16 cellular contexts compared by ENCODE assay signal in the genomic region with DNA sequence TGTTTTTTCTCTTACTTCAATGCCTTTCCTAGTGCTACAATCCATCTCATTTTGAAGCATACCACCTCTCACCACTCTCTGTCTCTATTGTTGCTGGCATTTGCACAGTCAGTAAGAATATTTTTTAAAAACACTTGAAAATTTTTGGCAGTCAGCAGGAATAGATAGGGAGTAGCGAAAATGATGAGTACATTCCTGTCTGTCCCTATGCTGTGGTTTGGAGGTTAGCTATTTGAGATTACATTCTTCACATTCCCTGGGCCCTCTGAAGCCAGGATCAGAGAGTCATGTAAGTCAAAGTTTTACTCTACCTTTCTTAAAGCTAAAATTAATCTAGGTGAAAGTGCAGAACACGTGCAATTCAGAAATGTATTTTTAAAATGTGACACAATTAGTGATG. TPM values are rescaled to one million over a fixed set of nuclear protein-coding genes. Genes with fewer than 3 reads are reported as not detected.
DNase-seq lines count a peak whose midpoint lies in the region; ATAC-seq and TF ChIP-seq lines count a peak whose summit lies in the region.
"Had no signal": no experiment of that assay in that cellular context is flagged by ENCODE, and none has a peak within 500 bp of the region (broad histone marks: within the 10 kb centered on the region; RNA-seq: fewer than 3 reads in every experiment).

No MANE protein-coding gene starts in this region.

- H3K4me1 Mint-ChIP-seq in neural progenitor cell = peaks cover 17% of the 10 kb centered on the region
- H3K4me1 Mint-ChIP-seq: CD8-positive, alpha-beta memory T cell; stimulated activated effector memory CD8-positive, alpha-beta T cell treated with anti-CD3 and anti-CD28 coated beads, Interleukin-12 subunit alpha, Interleukin-12 subunit beta, amount 100 ng/mL, for 72 hours had no signal

- no peak overlapping the region for H3K4me3 Mint-ChIP-seq in neural progenitor cell
- H3K4me3 Mint-ChIP-seq: activated CD8-positive, alpha-beta T cell treated with anti-CD3 and anti-CD28 coated beads for 36 hours; CD8-positive, alpha-beta memory T cell; stimulated activated effector memory CD8-positive, alpha-beta T cell treated with anti-CD3 and anti-CD28 coated beads, Interleukin-12 subunit alpha, Interleukin-12 subunit beta, amount 100 ng/mL, for 72 hours had no signal

- H3K79me2 ChIP-seq in fibroblast of lung (ENCODE audit: control insufficient read depth, insufficient read depth, low read length) (no peaks in the 10 kb centered on the region), neural progenitor cell (ENCODE audit: low read depth) (no peaks in the 10 kb centered on the region)

- no peak overlapping the region for H3K27ac Mint-ChIP-seq in neural progenitor cell
- H3K27ac Mint-ChIP-seq: activated CD8-positive, alpha-beta T cell treated with anti-CD3 and anti-CD28 coated beads for 36 hours; CD8-positive, alpha-beta memory T cell; stimulated activated effector memory CD8-positive, alpha-beta T cell treated with anti-CD3 and anti-CD28 coated beads, Interleukin-12 subunit alpha, Interleukin-12 subunit beta, amount 100 ng/mL, for 72 hours had no signal

- no peaks in the 10 kb centered on the region for H4K20me1 ChIP-seq in fibroblast of lung (ENCODE audit: control insufficient read depth, extremely low read depth, insufficient read depth, low read length)
- H4K20me1 ChIP-seq in neural progenitor cell (ENCODE audit: low read depth) = no peaks in the 10 kb centered on the region

- no peak overlapping the region for H3K4me3 ChIP-seq in fibroblast of lung (replicated peaks in 1 of 4; ENCODE audit: control extremely low read depth in 1 of 4, insufficient read depth in 1 of 4, low read depth in 3 of 4, low read length in 4 of 4)
- no peak overlapping the region for H3K4me3 ChIP-seq in neural progenitor cell
- H3K4me3 ChIP-seq: K562, pancreas had no signal

- peaks cover 9% of the 10 kb centered on the region for H3F3A ChIP-seq in neural progenitor cell (ENCODE audit: low read depth)

- H3K4me1 ChIP-seq in fibroblast of lung (ENCODE audit: control insufficient read depth, extremely low read depth, insufficient read depth, low read length) (no peaks in the 10 kb centered on the region), neural progenitor cell (peaks cover 26% of the 10 kb centered on the region)
- H3K4me1 ChIP-seq: pancreas had no signal

- H2AFZ ChIP-seq in fibroblast of lung (ENCODE audit: low read length) = no peak overlapping the region
- peak overlapping the region; percentile 63 for H2AFZ ChIP-seq in neural progenitor cell (replicated peaks)

- H3K9me3 Mint-ChIP-seq in neural progenitor cell = no peaks in the 10 kb centered on the region
- H3K9me3 Mint-ChIP-seq: activated CD8-positive, alpha-beta T cell treated with anti-CD3 and anti-CD28 coated beads for 36 hours had no signal

- no peaks in the 10 kb centered on the region for H3K27me3 Mint-ChIP-seq in neural progenitor cell (ENCODE audit: insufficient read depth, low read depth)
- H3K27me3 Mint-ChIP-seq: activated CD8-positive, alpha-beta T cell treated with anti-CD3 and anti-CD28 coated beads for 36 hours had no signal

- DNase-seq in Daoy (ENCODE audit: low read depth) (peak; percentile 15), LHCN-M2 (ENCODE audit: low read depth) (peak; percentile 67), fibroblast of lung (ENCODE audit: low read depth in 2 of 2) (peak in 1 of 2 donors; percentile 78), neural progenitor cell (ENCODE audit: low spot score) (peak; percentile 50)
- DNase-seq in activated CD4-positive, CD25-positive, alpha-beta regulatory T cell (lab: John Stamatoyannopoulos, UW) = no peak
- DNase-seq in stimulated activated CD4-positive, alpha-beta T cell treated with anti-CD3 and anti-CD28 coated beads, Interleukin-4, amount 100 ng/mL, for 4 hours = no peak
- DNase-seq: activated CD8-positive, alpha-beta T cell treated with anti-CD3 and anti-CD28 coated beads for 36 hours; activated naive CD4-positive, alpha-beta T cell treated with Interleukin-2 at 50 U/mL for 16 hours; CD8-positive, alpha-beta memory T cell; GOT3; pancreas; stimulated activated CD4-positive, alpha-beta T cell treated with anti-CD3 and anti-CD28 coated beads, Interleukin-1b, Interleukin-23, amount 100 ng/mL, for 48 hours had no signal

- no peaks in the 10 kb centered on the region for H3K9me3 ChIP-seq in fibroblast of lung (ENCODE audit: control insufficient read depth, insufficient read depth, low read depth, low read length)
- H3K9me3 ChIP-seq in neural progenitor cell (ENCODE audit: low read depth) = no peaks in the 10 kb centered on the region
- H3K9me3 ChIP-seq: pancreas had no signal

- H3K27ac ChIP-seq in fibroblast of lung (ENCODE audit: insufficient read depth, low read length) (no peak overlapping the region), neural progenitor cell (no peak overlapping the region)
- H3K27ac ChIP-seq: pancreas had no signal

- no peaks in the 10 kb centered on the region for H3K36me3 ChIP-seq in fibroblast of lung (ENCODE audit: control insufficient read depth, insufficient read depth, low read length)
- no peaks in the 10 kb centered on the region for H3K36me3 ChIP-seq in neural progenitor cell
- H3K36me3 ChIP-seq: pancreas had no signal

- H3K27me3 ChIP-seq in fibroblast of lung (ENCODE audit: control insufficient read depth, insufficient read depth, low read length) (no peaks in the 10 kb centered on the region), neural progenitor cell (no peaks in the 10 kb centered on the region)
- H3K27me3 ChIP-seq: pancreas had no signal

- no peak overlapping the region for H3K9ac ChIP-seq in fibroblast of lung (ENCODE audit: insufficient read depth, low read length)
- H3K9ac ChIP-seq in neural progenitor cell = no peak overlapping the region

- H3K4me2 ChIP-seq in fibroblast of lung (ENCODE audit: extremely low read depth, insufficient read depth, low read length) = peak overlapping the region; percentile 51
- peak overlapping the region; percentile 19 for H3K4me2 ChIP-seq in neural progenitor cell

- TF ChIP-seq CTCF in fibroblast of lung (conservative IDR thresholded peaks at IDR 0.05 in 1 of 2, IDR thresholded peaks at IDR 0.05 in 1 of 2; ENCODE audit: low read depth in 1 of 2, low read length in 2 of 2) = no peak
- no peak for TF ChIP-seq CTCF in neural progenitor cell (IDR thresholded peaks at IDR 0.05)

- no peaks in the 10 kb centered on the region for H3K36me3 Mint-ChIP-seq in neural progenitor cell
- H3K36me3 Mint-ChIP-seq: CD8-positive, alpha-beta memory T cell; stimulated activated effector memory CD8-positive, alpha-beta T cell treated with anti-CD3 and anti-CD28 coated beads, Interleukin-12 subunit alpha, Interleukin-12 subunit beta, amount 100 ng/mL, for 72 hours had no signal

- ATAC-seq in GM18909 (IDR thresholded peaks at IDR 0.05; ENCODE audit: poor library complexity, unreplicated experiment) = no peak
- no peak for ATAC-seq in HG02571 (IDR thresholded peaks at IDR 0.05; ENCODE audit: unreplicated experiment)
- ATAC-seq: activated CD8-positive, alpha-beta T cell treated with anti-CD3 and anti-CD28 coated beads for 36 hours; K562; pancreas; stimulated activated effector memory CD8-positive, alpha-beta T cell treated with anti-CD3 and anti-CD28 coated beads, Interleukin-12 subunit alpha, Interleukin-12 subunit beta, amount 100 ng/mL, for 72 hours had no signal

RNA-seq across cellular contexts. Expression of gene MAGI2, which starts 53.0 kb away (rescaled TPM):
- total RNA-seq in Daoy (2014; rRNA removed; shearing (Covaris generic)) = 0.06 and 0.34 TPM in 2 replicates
- total RNA-seq in LHCN-M2 (2014; rRNA removed) (2.4 and 3.6 TPM in 2 replicates), fibroblast of lung (9.2 and 17.0 TPM in 2 replicates), neural progenitor cell (ENCODE audit: low replicate concordance) (4.2 and 5.8 TPM in 2 replicates)
- polyA plus RNA-seq in LHCN-M2 (2012) = 1.6 TPM
- 1.6 and 1.8 TPM in 2 replicates for polyA plus RNA-seq in fibroblast of lung
- polyA plus RNA-seq in fibroblast of lung (2012) = 3.9 and 5.0 TPM in 2 replicates
- 8.2 and 9.5 TPM in 2 replicates for polyA minus RNA-seq in fibroblast of lung (ENCODE audit: low replicate concordance)
- polyA plus RNA-seq: CD8-positive, alpha-beta memory T cell had no signal

Comparison
In these comparisons a context has a peak if more than half of its experiments do, and no peak if none do; other contexts are left out.
1. DNase-seq: peak in Daoy (single experiment), LHCN-M2 (single experiment) and neural progenitor cell (single experiment); none in activated CD4-positive, CD25-positive, alpha-beta regulatory T cell (0 of 4) and stimulated activated CD4-positive, alpha-beta T cell treated with anti-CD3 and anti-CD28 coated beads, Interleukin-4, amount 100 ng/mL, for 4 hours (0 of 2).